ENCODE assay signal across 23 cellular contexts in the genomic region with DNA sequence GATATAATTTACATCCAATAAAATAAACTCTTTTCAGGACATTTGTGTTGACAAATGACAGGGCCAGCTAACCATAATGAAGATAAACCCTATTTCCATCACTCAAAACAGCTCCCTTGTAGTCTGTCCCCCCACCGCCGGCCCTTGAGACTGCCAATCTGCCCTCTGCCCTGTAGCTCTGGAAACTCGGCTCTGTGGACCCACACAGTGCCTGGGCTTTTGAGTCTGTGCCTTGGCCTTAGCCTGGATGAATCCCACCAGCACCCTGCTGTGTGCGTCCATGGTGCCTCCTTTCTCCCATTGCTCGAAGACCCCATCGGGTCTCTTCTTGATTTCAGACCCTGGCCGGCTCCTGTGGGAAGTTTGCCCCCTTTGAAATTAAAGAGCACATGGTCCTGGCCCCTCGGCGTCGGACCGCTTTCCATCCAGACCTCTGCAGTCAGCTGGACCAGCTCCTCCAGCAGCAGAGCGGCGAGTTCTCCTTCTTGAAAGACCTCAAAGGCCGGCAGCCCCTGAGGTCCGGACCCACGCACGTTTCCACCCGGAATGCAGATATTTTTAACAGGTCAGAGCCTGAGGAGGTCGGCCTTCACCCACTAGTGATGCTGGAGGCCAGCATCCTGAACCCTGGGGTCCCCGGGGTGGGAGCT. TPM values are rescaled to one million over a fixed set of nuclear protein-coding genes. Genes with fewer than 3 reads are reported as not detected.
DNase-seq lines count a peak whose midpoint lies in the region; ATAC-seq, FAIRE-seq and TF ChIP-seq lines count a peak whose summit lies in the region.
"Had no signal": no experiment of that assay in that cellular context is flagged by ENCODE, and none has a peak within 500 bp of the region (broad histone marks: within the 10 kb centered on the region; RNA-seq: fewer than 3 reads in every experiment).

No MANE protein-coding gene starts in this region.

- H3K9ac ChIP-seq in K562 (ENCODE audit: insufficient read depth in 1 of 2, low read depth in 2 of 2, low read length in 2 of 2) (no peak overlapping the region), kidney (ENCODE audit: low read length in 2 of 2) (no peak overlapping the region)
- H3K9ac ChIP-seq: KMS-11 had no signal

- H3K4me3 ChIP-seq in right cardiac atrium (ENCODE audit: low read length) (no peak overlapping the region), K562 (no peak overlapping the region), kidney (ENCODE audit: low read length in 2 of 2) (no peak overlapping the region)
- H3K4me3 ChIP-seq: GM12878, PC-9 had no signal

- TF ChIP-seq EP300 in K562 (IDR thresholded peaks at IDR 0.05; ENCODE audit: low read length): no peak

- no peaks in the 10 kb centered on the region for H3K9me3 Mint-ChIP-seq in neural crest cell
- H3K9me3 Mint-ChIP-seq: CD8-positive, alpha-beta T cell had no signal

- in situ Hi-C loops in K562 (cut with MboI): no loop called here

- FAIRE-seq in K562 (lab: Jason Lieb, UNC) (no peak), kidney (lab: Jason Lieb, UNC) (no peak)
- FAIRE-seq: G401.6, GM12878 had no signal

- no peak overlapping the region for H2AFZ ChIP-seq in K562 (ENCODE audit: low read depth, low read length)
- H2AFZ ChIP-seq: PC-9 had no signal

- H3K27me3 Mint-ChIP-seq in neural crest cell (ENCODE audit: low read depth): no peaks in the 10 kb centered on the region

- H3K9me1 ChIP-seq in K562 (ENCODE audit: control insufficient read depth, insufficient read depth, low read length): no peaks in the 10 kb centered on the region

- 0 out of 2 replicates have a peak, but pooled peaks cover 5% of the 10 kb centered on the region for H4K20me1 ChIP-seq in K562 (replicated peaks; ENCODE audit: control insufficient read depth, insufficient read depth, low read length)

- H3K27ac ChIP-seq in right cardiac atrium (ENCODE audit: low read length) (no peak overlapping the region), K562 (ENCODE audit: extremely low read depth, low read depth, low read length) (no peak overlapping the region), kidney (ENCODE audit: low read depth in 2 of 2, low read length in 2 of 2) (no peak overlapping the region)
- H3K27ac ChIP-seq: KMS-11, PC-9 had no signal

- H3K27ac Mint-ChIP-seq in neural crest cell (ENCODE audit: unreplicated experiment): peak overlapping the region; percentile 43
- H3K27ac Mint-ChIP-seq: CD8-positive, alpha-beta T cell had no signal

- no peak overlapping the region for H3K4me2 ChIP-seq in K562 (ENCODE audit: insufficient read depth, low read length)
- H3K4me2 ChIP-seq: KMS-11, PC-9 had no signal

- DNase-seq in right cardiac atrium: peak in 2 of 3 donors; percentile 18 to 39
- no peak for DNase-seq in cardiac septum (ENCODE audit: low spot score)
- DNase-seq in K562 (ENCODE audit: extremely low read depth in 1 of 4, low spot score in 3 of 4): no peak
- DNase-seq in neural crest cell (ENCODE audit: low read depth, low spot score): no peak
- DNase-seq in kidney: no peak
- DNase-seq in GM10248 (ENCODE audit: extremely low spot score): no peak
- DNase-seq in activated T-cell treated with anti-CD3 and anti-CD28 coated beads, Interleukin-2, amount 50 U/mL, for 1 hour: no peak
- DNase-seq: Caco-2; CD8-positive, alpha-beta T cell; GOT3; HCEC 1CT; MM.1S; NCI-H1048; NCI-H1417; NCI-H1694; NCI-H2081; NCI-H2227 treated with DMSO at 0.1 percent for 48 hours; NCI-H526 treated with DMSO at 0.1 percent for 48 hours; PC-9; Right ventricle myocardium superior had no signal

- no peak for TF ChIP-seq RAD21 in K562 (CRISPR knock-in tag; conservative IDR thresholded peaks at IDR 0.05 in 1 of 2, IDR thresholded peaks at IDR 0.05 in 1 of 2)

- H3K36me3 Mint-ChIP-seq in neural crest cell (ENCODE audit: low read depth): peaks cover 14% of the 10 kb centered on the region

- ATAC-seq in right cardiac atrium (no peak), K562 (no peak)
- ATAC-seq: CD8-positive, alpha-beta T cell; GM12878 had no signal

- WGBS in right cardiac atrium: 91% methylated on average over 20 of the region's 20 CpGs
- 95% methylated on average over 20 of the region's 20 CpGs for WGBS in K562 (ENCODE audit: insufficient coverage, low coverage, missing lambda C conversion rate)

- TF ChIP-seq CTCF in K562 (IDR thresholded peaks at IDR 0.05 in 2 of 3, conservative IDR thresholded peaks at IDR 0.05 in 1 of 3; ENCODE audit: insufficient read depth in 2 of 3, low read depth in 1 of 3, low read length in 3 of 3) (no peak), neural crest cell (conservative IDR thresholded peaks at IDR 0.05) (no peak), kidney (IDR thresholded peaks at IDR 0.05; ENCODE audit: borderline replicate concordance, extremely low read depth, insufficient read depth) (no peak), GM10248 (IDR thresholded peaks at IDR 0.05; ENCODE audit: control extremely low read depth, extremely low read depth, low read depth, missing control alignments) (no peak)

- H3K36me3 ChIP-seq in K562 (ENCODE audit: control insufficient read depth, insufficient read depth, low read length) (peaks cover 86% of the 10 kb centered on the region; the same call in 2 of the 3 replicates), kidney (ENCODE audit: control insufficient read depth in 1 of 2, insufficient read depth in 2 of 2, low read length in 2 of 2) (no peaks in the 10 kb centered on the region)

- BruUV-seq in K562 (replicated peaks; lab: Mats Ljungman, UMichigan): no TSS peak

- no peaks in the 10 kb centered on the region for H3K9me3 ChIP-seq in right cardiac atrium (ENCODE audit: control insufficient read depth, low read length)
- H3K9me3 ChIP-seq in K562 (replicated peaks; ENCODE audit: control insufficient read depth, insufficient read depth, low read depth, low read length): no peaks in the 10 kb centered on the region
- no peaks in the 10 kb centered on the region for H3K9me3 ChIP-seq in kidney (ENCODE audit: control insufficient read depth in 1 of 2, low read length in 2 of 2)
- H3K9me3 ChIP-seq: Caco-2 had no signal

- no peak overlapping the region for H3K4me3 Mint-ChIP-seq in neural crest cell
- H3K4me3 Mint-ChIP-seq: CD8-positive, alpha-beta T cell had no signal

- H3K79me2 ChIP-seq in K562 (ENCODE audit: control insufficient read depth, insufficient read depth, low read length): no peaks in the 10 kb centered on the region

- no peaks in the 10 kb centered on the region for H3K4me1 Mint-ChIP-seq in neural crest cell

- H3K4me1 ChIP-seq in right cardiac atrium (ENCODE audit: control insufficient read depth, insufficient read depth, low read length) (no peaks in the 10 kb centered on the region), K562 (replicated peaks in 1 of 2; ENCODE audit: control insufficient read depth in 2 of 2, insufficient read depth in 2 of 2, low read length in 2 of 2) (peaks cover 0 to 2% of the 10 kb centered on the region in 2 experiments; a peak in 1 of 5 replicates), kidney (ENCODE audit: control insufficient read depth in 1 of 2, insufficient read depth in 1 of 2, low read depth in 1 of 2, low read length in 2 of 2) (no peaks in the 10 kb centered on the region)
- H3K4me1 ChIP-seq: Caco-2 had no signal

- intact Hi-C loops in right cardiac atrium (cut with DNase I): no loop called here
- intact Hi-C loops in cardiac septum (cut with DNase I): no loop called here
- intact Hi-C loops in K562 (cut with micrococcal nuclease): no loop called here
- intact Hi-C loops in kidney (cut with DNase I): no loop called here

- no peak for TF ChIP-seq POLR2A in K562 (conservative IDR thresholded peaks at IDR 0.05)

- POLR2A ChIA-PET in K562 (lab: Yijun Ruan, JAX) (interaction anchor here (0.5 to 2.2 kb wide), 7 partner anchors 9 to 704 kb away, joined by 3 to 28 read pairs (median 3); a partner anchor contains a TSS), GM10248 (lab: Yijun Ruan, JAX) (interaction anchor here (0.6 kb wide), 1 partner anchor 14 kb away, joined by 4 read pairs; no protein-coding TSS in a partner anchor)

- H3K27me3 ChIP-seq in right cardiac atrium (ENCODE audit: control insufficient read depth, insufficient read depth): no peaks in the 10 kb centered on the region
- no peaks in the 10 kb centered on the region for H3K27me3 ChIP-seq in K562 (ENCODE audit: control insufficient read depth in 2 of 2, insufficient read depth in 2 of 2, low read length in 2 of 2)

- CTCF ChIA-PET in K562 (lab: Yijun Ruan, JAX; ENCODE audit: low intra/inter-chr PET ratio): interaction anchor here (0.6 kb wide), 1 partner anchor 79 kb away, joined by 3 read pairs; no protein-coding TSS in a partner anchor
- CTCF ChIA-PET in GM10248 (lab: Yijun Ruan, JAX): interaction anchor here (1.1 to 1.3 kb wide), 3 partner anchors 13 to 76 kb away, joined by 3 read pairs; a partner anchor contains a TSS

RNA-seq across cellular contexts. Expression of a gene that starts 26.0 kb away (rescaled TPM):
- total RNA-seq in right cardiac atrium: 1 to 10 TPM; 5.4 to 7.7 (median 6.2) TPM
- polyA plus RNA-seq in right cardiac atrium: 4.3 TPM
- 5.1 TPM for total RNA-seq in cardiac septum
- 122 and 169 TPM in 2 replicates for total RNA-seq in K562 (2011; cell fraction: chromatin; rRNA removed; ENCODE audit: low replicate concordance)
- 101 and 121 TPM in 2 replicates for total RNA-seq in K562 (2011; cell fraction: nucleolus; rRNA removed)
- 83.4 and 88.4 TPM in 2 replicates for total RNA-seq in K562 (2011; cell fraction: nucleoplasm; rRNA removed)
- 61.1 and 78.3 TPM in 2 replicates for total RNA-seq in K562 (2014; rRNA removed)
- 32.5 and 42.6 TPM in 2 replicates for total RNA-seq in K562 (2014; rRNA removed; fragmentation: Illumina TruSeq; extraction: Trizol)
- total RNA-seq in K562 (2015; rRNA removed; fragmentation: Illumina TruSeq; extraction: Trizol): 51.4 and 51.8 TPM in 2 replicates
- 78.6 and 86.9 TPM in 2 replicates for total RNA-seq in K562 (2021)
- polyA plus RNA-seq in K562 (2011; rRNA removed): 32.0 and 35.3 TPM in 2 replicates
- polyA plus RNA-seq in K562 (2011; cell fraction: cytosol; rRNA removed): 33.8 and 95.9 TPM in 2 replicates
- 46.7 and 100 TPM in 2 replicates for polyA plus RNA-seq in K562 (2011; cell fraction: nucleus; rRNA removed)
- 65.6 and 65.8 TPM in 2 replicates for polyA plus RNA-seq in K562 (2012)
- polyA plus RNA-seq in K562 (2014; fragmentation: Illumina TruSeq; extraction: Trizol): 45.2 and 59.3 TPM in 2 replicates
- polyA plus RNA-seq in K562 (2014; fragmentation: Nextera tagmentation; extraction: Ambion mirVana): 1 to 10 TPM; 1.6 to 2.1 TPM
- polyA plus RNA-seq in K562 (2014; rRNA removed): 65.4 and 73.4 TPM in 2 replicates
- polyA minus RNA-seq in K562 (2011; rRNA and poly(A)+ RNA removed): 33.8 and 38.5 TPM in 2 replicates
- polyA minus RNA-seq in K562 (2011; cell fraction: cytosol; rRNA and poly(A)+ RNA removed): 43.1 and 61.4 TPM in 2 replicates
- polyA minus RNA-seq in K562 (2011; cell fraction: nucleus; rRNA and poly(A)+ RNA removed): 35.1 and 42.1 TPM in 2 replicates
- 117 and 120 TPM in 2 replicates for total RNA-seq in neural crest cell
- total RNA-seq in kidney: 10.0 TPM
- 2.7 TPM for polyA plus RNA-seq in kidney (ENCODE audit: insufficient read depth, low read depth, low replicate concordance)

RNA-seq across cellular contexts. Expression of a gene that starts 28.1 kb away (rescaled TPM):
- total RNA-seq in right cardiac atrium: 10 to 100 TPM; 26.3 to 40.3 (median 31.8) TPM
- polyA plus RNA-seq in right cardiac atrium: 27.7 TPM
- total RNA-seq in cardiac septum: 22.0 TPM
- total RNA-seq in K562 (2011; cell fraction: chromatin; rRNA removed; ENCODE audit: low replicate concordance): 74.6 and 119 TPM in 2 replicates
- total RNA-seq in K562 (2011; cell fraction: nucleolus; rRNA removed): 59.7 and 60.0 TPM in 2 replicates
- 58.7 and 78.3 TPM in 2 replicates for total RNA-seq in K562 (2011; cell fraction: nucleoplasm; rRNA removed)
- 48.0 and 60.1 TPM in 2 replicates for total RNA-seq in K562 (2014; rRNA removed)
- total RNA-seq in K562 (2014; rRNA removed; fragmentation: Illumina TruSeq; extraction: Trizol): 6.1 and 9.4 TPM in 2 replicates
- total RNA-seq in K562 (2015; rRNA removed; fragmentation: Illumina TruSeq; extraction: Trizol): 28.6 and 29.1 TPM in 2 replicates
- 72.0 and 75.3 TPM in 2 replicates for total RNA-seq in K562 (2021)
- 25.7 and 44.0 TPM in 2 replicates for polyA plus RNA-seq in K562 (2011; rRNA removed)
- 41.8 and 96.4 TPM in 2 replicates for polyA plus RNA-seq in K562 (2011; cell fraction: cytosol; rRNA removed)
- polyA plus RNA-seq in K562 (2011; cell fraction: nucleus; rRNA removed): 68.2 and 94.2 TPM in 2 replicates
- 51.2 and 58.7 TPM in 2 replicates for polyA plus RNA-seq in K562 (2012)
- 25.5 and 57.0 TPM in 2 replicates for polyA plus RNA-seq in K562 (2014; fragmentation: Illumina TruSeq; extraction: Trizol)
- polyA plus RNA-seq in K562 (2014; fragmentation: Nextera tagmentation; extraction: Ambion mirVana): 1 to 10 TPM; 1.7 to 2.1 TPM
- 58.5 and 64.7 TPM in 2 replicates for polyA plus RNA-seq in K562 (2014; rRNA removed)
- 8.2 and 13.7 TPM in 2 replicates for polyA minus RNA-seq in K562 (2011; rRNA and poly(A)+ RNA removed)
- polyA minus RNA-seq in K562 (2011; cell fraction: cytosol; rRNA and poly(A)+ RNA removed): 31.3 and 36.5 TPM in 2 replicates
- 17.4 and 22.5 TPM in 2 replicates for polyA minus RNA-seq in K562 (2011; cell fraction: nucleus; rRNA and poly(A)+ RNA removed)
- total RNA-seq in neural crest cell: 85.9 and 95.3 TPM in 2 replicates
- total RNA-seq in kidney: 52.7 TPM
- 34.8 TPM for polyA plus RNA-seq in kidney (ENCODE audit: insufficient read depth, low read depth, low replicate concordance)

RNA-seq across cellular contexts. Expression of a gene that starts 29.1 kb away (rescaled TPM):
- 100 to 1,000 TPM in 3 of 4 donors, 10 to 100 TPM in 1; 99.8 to 124 (median 112) TPM for total RNA-seq in right cardiac atrium
- 135 TPM for polyA plus RNA-seq in right cardiac atrium
- 102 TPM for total RNA-seq in cardiac septum
- 23.2 and 58.0 TPM in 2 replicates for total RNA-seq in K562 (2011; cell fraction: chromatin; rRNA removed; ENCODE audit: low replicate concordance)
- 57.5 and 64.5 TPM in 2 replicates for total RNA-seq in K562 (2011; cell fraction: nucleolus; rRNA removed)
- 32.2 and 37.0 TPM in 2 replicates for total RNA-seq in K562 (2011; cell fraction: nucleoplasm; rRNA removed)
- total RNA-seq in K562 (2014; rRNA removed): 49.7 and 63.6 TPM in 2 replicates
- total RNA-seq in K562 (2014; rRNA removed; fragmentation: Illumina TruSeq; extraction: Trizol): 8.6 and 11.0 TPM in 2 replicates
- 29.5 and 33.1 TPM in 2 replicates for total RNA-seq in K562 (2015; rRNA removed; fragmentation: Illumina TruSeq; extraction: Trizol)
- total RNA-seq in K562 (2021): 80.8 and 90.2 TPM in 2 replicates
- polyA plus RNA-seq in K562 (2011; rRNA removed): 38.2 and 51.7 TPM in 2 replicates
- 58.6 and 121 TPM in 2 replicates for polyA plus RNA-seq in K562 (2011; cell fraction: cytosol; rRNA removed)
- polyA plus RNA-seq in K562 (2011; cell fraction: nucleus; rRNA removed): 54.4 and 74.2 TPM in 2 replicates
- 56.8 and 86.6 TPM in 2 replicates for polyA plus RNA-seq in K562 (2012)
- 17.5 and 45.2 TPM in 2 replicates for polyA plus RNA-seq in K562 (2014; fragmentation: Illumina TruSeq; extraction: Trizol)
- polyA plus RNA-seq in K562 (2014; fragmentation: Nextera tagmentation; extraction: Ambion mirVana): 1 to 10 TPM in 1 of 2 experiments, under 1 TPM in 1; 0.48 to 1.8 TPM
- polyA plus RNA-seq in K562 (2014; rRNA removed): 59.4 and 59.7 TPM in 2 replicates
- polyA minus RNA-seq in K562 (2011; rRNA and poly(A)+ RNA removed): 17.1 and 20.7 TPM in 2 replicates
- 32.3 and 41.4 TPM in 2 replicates for polyA minus RNA-seq in K562 (2011; cell fraction: cytosol; rRNA and poly(A)+ RNA removed)
- 14.9 and 15.9 TPM in 2 replicates for polyA minus RNA-seq in K562 (2011; cell fraction: nucleus; rRNA and poly(A)+ RNA removed)
- total RNA-seq in neural crest cell: 39.5 and 40.9 TPM in 2 replicates
- 110 TPM for total RNA-seq in kidney
- 177 TPM for polyA plus RNA-seq in kidney (ENCODE audit: insufficient read depth, low read depth, low replicate concordance)

RNA-seq across cellular contexts. Expression of a gene that starts 43.6 kb away (rescaled TPM):
- total RNA-seq in right cardiac atrium (10 to 100 TPM; 20.6 to 30.5 (median 28.6) TPM), cardiac septum (28.4 TPM), K562 (2014; rRNA removed) (48.7 and 61.7 TPM in 2 replicates), K562 (2014; rRNA removed; fragmentation: Illumina TruSeq; extraction: Trizol) (10.7 and 12.3 TPM in 2 replicates), K562 (2015; rRNA removed; fragmentation: Illumina TruSeq; extraction: Trizol) (27.9 and 29.4 TPM in 2 replicates), K562 (2021) (39.7 and 45.9 TPM in 2 replicates), neural crest cell (103 and 110 TPM in 2 replicates), kidney (37.8 TPM)
- polyA plus RNA-seq in right cardiac atrium (31.4 TPM), K562 (2011; rRNA removed) (14.3 and 21.1 TPM in 2 replicates), K562 (2014; fragmentation: Illumina TruSeq; extraction: Trizol) (16.0 and 27.4 TPM in 2 replicates), K562 (2014; fragmentation: Nextera tagmentation; extraction: Ambion mirVana) (under 1 TPM; 0.13 to 0.21 TPM), K562 (2014; rRNA removed) (39.7 and 50.8 TPM in 2 replicates), kidney (ENCODE audit: insufficient read depth, low read depth, low replicate concordance) (38.8 TPM)
- 18.0 and 40.2 TPM in 2 replicates for total RNA-seq in K562 (2011; cell fraction: chromatin; rRNA removed; ENCODE audit: low replicate concordance)
- 25.8 and 27.2 TPM in 2 replicates for total RNA-seq in K562 (2011; cell fraction: nucleolus; rRNA removed)
- total RNA-seq in K562 (2011; cell fraction: nucleoplasm; rRNA removed): 18.5 and 20.0 TPM in 2 replicates
- 10.7 and 15.1 TPM in 2 replicates for polyA plus RNA-seq in K562 (2011; cell fraction: cytosol; rRNA removed)
- 32.8 and 44.3 TPM in 2 replicates for polyA plus RNA-seq in K562 (2011; cell fraction: nucleus; rRNA removed)
- 29.5 and 31.2 TPM in 2 replicates for polyA plus RNA-seq in K562 (2012)
- polyA minus RNA-seq in K562 (2011; rRNA and poly(A)+ RNA removed): 9.0 and 10.3 TPM in 2 replicates
- 14.8 and 23.0 TPM in 2 replicates for polyA minus RNA-seq in K562 (2011; cell fraction: cytosol; rRNA and poly(A)+ RNA removed)
- 6.3 and 9.2 TPM in 2 replicates for polyA minus RNA-seq in K562 (2011; cell fraction: nucleus; rRNA and poly(A)+ RNA removed)

Comparison
In these comparisons a context has a peak if more than half of its experiments do, and no peak if none do; other contexts are left out.
1. DNase-seq: peak in right cardiac atrium (2 of 3); none in cardiac septum (single experiment), K562 (0 of 4), neural crest cell (single experiment), kidney (single experiment), GM10248 (single experiment) and activated T-cell treated with anti-CD3 and anti-CD28 coated beads, Interleukin-2, amount 50 U/mL, for 1 hour (single experiment).